Comparison of ENCODE assay signal across 8 cellular contexts in genomic region chr11:910589-911030, GRCh38. TPM values are rescaled to one million over a fixed set of nuclear protein-coding genes. Genes with fewer than 3 reads are reported as not detected.
A peak's percentile ranks its signal among the peaks of the same experiment; 100 is the strongest.
DNase-seq lines count a peak whose midpoint lies in the region; ATAC-seq and TF ChIP-seq lines count a peak whose summit lies in the region.

Gene CHID1 (minus strand): TSS chr11:910810. CDS start chr11:904816, 5,994 bp downstream.

- H3K4me3 ChIP-seq in GM23338 (peak within 1 kb of the TSS; percentile 98), neuron (ENCODE audit: low read length) (peak within 1 kb of the TSS; percentile 98), subcutaneous abdominal adipose tissue (ENCODE audit: low read depth in 1 of 5, low read length in 5 of 5) (peak within 1 kb of the TSS in 4 of 5 donors; percentile 73 to 85 (median 84))

- peaks cover 5% of the 10 kb centered on the region; the same call in 1 of the 2 replicates for H4K20me1 ChIP-seq in GM23338 (replicated peaks; ENCODE audit: insufficient read depth)

- H3K27me3 ChIP-seq in GM23338 (ENCODE audit: insufficient read depth) (no peaks in the 10 kb centered on the region), foreskin keratinocyte (no peaks in the 10 kb centered on the region), neuron (ENCODE audit: insufficient read depth, low read length) (no peaks in the 10 kb centered on the region), subcutaneous abdominal adipose tissue (ENCODE audit: control insufficient read depth in 5 of 5, insufficient read depth in 4 of 5, low read length in 5 of 5) (no peaks in the 10 kb centered on the region)

- H3K27me3 Mint-ChIP-seq in GM23338 (ENCODE audit: insufficient read depth, low read depth, poor library complexity), result peaks cover 9% of the 10 kb centered on the region

- H3F3A ChIP-seq in GM23338 (replicated peaks; ENCODE audit: low read depth), result peaks cover 22% of the 10 kb centered on the region; the same call in 1 of the 2 replicates

- H2AFZ ChIP-seq in GM23338, result peak within 1 kb of the TSS; percentile 96
- peak within 1 kb of the TSS; percentile 91 for H2AFZ ChIP-seq in neuron (ENCODE audit: low read depth, low read length)

- no peaks in the 10 kb centered on the region for H3K9me2 ChIP-seq in GM23338 (ENCODE audit: insufficient read depth)

- H3K36me3 ChIP-seq in GM23338 (ENCODE audit: insufficient read depth) (no peaks in the 10 kb centered on the region), neuron (ENCODE audit: insufficient read depth, low read length) (peaks cover 7% of the 10 kb centered on the region), subcutaneous abdominal adipose tissue (ENCODE audit: control insufficient read depth in 5 of 5, insufficient read depth in 5 of 5, low read length in 5 of 5) (peaks cover 0 to 10% (median 3%) of the 10 kb centered on the region in 5 donors)

- ATAC-seq in GM23338 (peak; percentile 91), foreskin keratinocyte (peak; percentile 91)

- peaks cover 16% of the 10 kb centered on the region for H3K36me3 Mint-ChIP-seq in GM23338 (ENCODE audit: low read depth)

- H3K27ac Mint-ChIP-seq in GM23338, result peak within 1 kb of the TSS; percentile 89

- H3K4me1 ChIP-seq in GM23338 (ENCODE audit: insufficient read depth) (peaks cover 14% of the 10 kb centered on the region; the same call in 1 of the 2 replicates), foreskin keratinocyte (no peaks in the 10 kb centered on the region), neuron (ENCODE audit: insufficient read depth, low read length) (peaks cover 17% of the 10 kb centered on the region), subcutaneous abdominal adipose tissue (ENCODE audit: control insufficient read depth in 5 of 5, insufficient read depth in 5 of 5, low read length in 5 of 5) (peaks cover 0 to 32% (median 23%) of the 10 kb centered on the region in 5 donors)

- peak within 1 kb of the TSS in 4 of 5 donors; percentile 67 to 89 (median 82) for H3K9ac ChIP-seq in subcutaneous abdominal adipose tissue (ENCODE audit: low read length in 5 of 5)

- peak within 1 kb of the TSS; percentile 94 for H3K4me3 Mint-ChIP-seq in GM23338

- H3K79me2 ChIP-seq in GM23338 (replicated peaks; ENCODE audit: insufficient read depth), result peaks cover 42% of the 10 kb centered on the region

- H3K27ac ChIP-seq in GM23338 (ENCODE audit: low read depth) (peak within 1 kb of the TSS; percentile 80), foreskin keratinocyte (peak within 1 kb of the TSS; percentile 63), subcutaneous abdominal adipose tissue (ENCODE audit: low read depth, low read length) (peak within 1 kb of the TSS; percentile 69)

- TF ChIP-seq CTCF in GM23338 (conservative IDR thresholded peaks at IDR 0.05; ENCODE audit: low read depth in 2 of 2) (no peak), foreskin keratinocyte (conservative IDR thresholded peaks at IDR 0.05) (no peak)

- peaks cover 18% of the 10 kb centered on the region for H3K4me1 Mint-ChIP-seq in GM23338

- H3K9me3 ChIP-seq in neuron (ENCODE audit: low read length) (no peaks in the 10 kb centered on the region), subcutaneous abdominal adipose tissue (ENCODE audit: control insufficient read depth in 5 of 5, low read length in 5 of 5) (no peaks in the 10 kb centered on the region)

- DNase-seq in EH (ENCODE audit: low read depth) (peak; percentile 80), GM23338 (ENCODE audit: low spot score) (peak; percentile 94), LHCN-M2 (ENCODE audit: low read depth) (peak; percentile 78), SHP77 treated with DMSO at 0.1 percent for 48 hours (lab: John Stamatoyannopoulos, UW) (peak; percentile 9), activated gamma-delta T cell treated with Interleukin-2 at 50 U/mL for 16 hours (peak; percentile 79), foreskin keratinocyte (peak; percentile 54 to 77)

- peak within 1 kb of the TSS; percentile 93 for H3K4me2 ChIP-seq in GM23338

- no peaks in the 10 kb centered on the region for H3K9me3 Mint-ChIP-seq in GM23338

TF ChIP-seq in GM23338, 12 proteins besides CTCF, POLR2A, EP300 and RAD21:
- TF ChIP-seq STAT1 (IDR thresholded peaks at IDR 0.05; ENCODE audit: unreplicated experiment) (no peak), EZH2phosphoT487 (IDR thresholded peaks at IDR 0.05; ENCODE audit: unreplicated experiment) (no peak), EZH2 (IDR thresholded peaks at IDR 0.05; ENCODE audit: low read depth, unreplicated experiment) (no peak), ZNF462 (CRISPR knock-in tag; IDR thresholded peaks at IDR 0.05) (no peak), CREB1 (CRISPR knock-in tag; IDR thresholded peaks at IDR 0.05; ENCODE audit: low read depth) (no peak), NANOG (IDR thresholded peaks at IDR 0.05; ENCODE audit: borderline replicate concordance) (no peak), ETS1 (IDR thresholded peaks at IDR 0.05) (0 out of 2 replicates have a peak, but pooled peaks have one; percentile 25), POLR2AphosphoS5 (IDR thresholded peaks at IDR 0.05; ENCODE audit: low read depth) (peak; percentile 75)
TF ChIP-seq in GM23338: peak in this region for 2.

RNA-seq across cellular contexts. Expression of gene CHID1, which starts in this region (rescaled TPM):
- total RNA-seq in GM23338 (2014; rRNA removed; shearing (Covaris generic)), result 51.2 and 67.3 TPM in 2 replicates
- polyA plus RNA-seq in GM23338 (2016; fragmentation: Nextera tagmentation; extraction: Ambion mirVana) (54.1 and 55.4 TPM in 2 replicates), foreskin keratinocyte (51.9 and 52.6 TPM in 2 replicates)
- total RNA-seq in LHCN-M2 (2014; rRNA removed) (52.2 and 58.5 TPM in 2 replicates), foreskin keratinocyte (63.7 and 66.4 TPM in 2 replicates)
- polyA plus RNA-seq in LHCN-M2 (2012), result 102 TPM

Comparison
In these comparisons a context has a peak if more than half of its experiments do, and no peak if none do; other contexts are left out.
1. Peak in every context shown above with its lines: DNase-seq, ATAC-seq, H3K4me3 ChIP-seq and H3K27ac ChIP-seq.
2. DNase-seq: peak in every context shown above with its lines; median percentile 94 in GM23338; 80 in EH; 79 in activated gamma-delta T cell treated with Interleukin-2 at 50 U/mL for 16 hours; 78 in LHCN-M2; 66 in foreskin keratinocyte; 9 in SHP77 treated with DMSO at 0.1 percent for 48 hours.